Comparison of ENCODE assay signal across 11 cellular contexts in the genomic region with DNA sequence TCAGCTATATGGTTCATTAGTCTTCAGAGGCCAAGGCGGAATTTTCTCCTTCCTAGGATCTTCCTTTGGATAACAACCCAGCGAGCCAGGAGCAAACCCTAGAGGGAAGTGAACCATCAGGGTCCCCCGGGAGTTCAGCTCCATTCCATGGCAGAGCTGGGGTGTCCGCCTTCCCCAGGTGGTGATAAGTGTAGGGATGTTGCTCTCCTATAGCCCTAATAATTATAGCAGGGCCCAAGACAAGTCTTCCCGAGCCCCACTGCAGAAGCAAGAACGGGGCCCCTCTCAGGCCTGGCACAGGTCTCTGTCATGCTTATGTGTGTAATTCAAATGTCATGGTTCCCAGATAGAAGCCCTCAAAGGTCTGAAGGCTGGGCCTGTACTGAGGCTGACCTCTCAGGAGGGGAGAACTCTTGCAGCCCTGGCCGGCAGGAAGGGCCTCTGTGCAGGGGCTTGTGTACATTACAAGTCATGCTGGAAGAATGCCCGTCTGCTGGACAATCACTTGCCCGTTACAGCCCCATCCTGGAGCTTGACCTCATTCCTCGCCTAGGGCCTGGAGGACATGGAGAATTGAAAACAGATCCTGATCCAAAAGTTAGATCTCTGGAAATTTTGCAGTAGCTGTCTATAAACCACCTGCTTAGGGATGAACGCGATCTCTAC. TPM values are rescaled to one million over a fixed set of nuclear protein-coding genes. Genes with fewer than 3 reads are reported as not detected.
DNase-seq lines count a peak whose midpoint lies in the region; ATAC-seq lines count a peak whose summit lies in the region.
"Had no signal": no experiment of that assay in that cellular context is flagged by ENCODE, and none has a peak within 500 bp of the region (broad histone marks: within the 10 kb centered on the region; RNA-seq: fewer than 3 reads in every experiment).

No MANE protein-coding gene starts in this region.

- H3K36me3 Mint-ChIP-seq in activated naive CD8-positive, alpha-beta T cell treated with anti-CD3 and anti-CD28 coated beads for 36 hours, result no peaks in the 10 kb centered on the region

- H3K9me3 Mint-ChIP-seq in activated naive CD8-positive, alpha-beta T cell treated with anti-CD3 and anti-CD28 coated beads for 36 hours, result no peaks in the 10 kb centered on the region
- H3K9me3 Mint-ChIP-seq: activated naive CD8-positive, alpha-beta T cell treated with anti-CD3 and anti-CD28 coated beads, Interleukin-2, amount 50 U/mL, for 24 hours had no signal

- no peaks in the 10 kb centered on the region for H3K27me3 Mint-ChIP-seq in activated naive CD8-positive, alpha-beta T cell treated with anti-CD3 and anti-CD28 coated beads for 36 hours

- no peaks in the 10 kb centered on the region for H3K4me1 ChIP-seq in aorta (ENCODE audit: control insufficient read depth in 1 of 2, insufficient read depth in 2 of 2, low read length in 2 of 2)

- no peak overlapping the region for H3K27ac ChIP-seq in aorta (ENCODE audit: low read depth in 1 of 2, low read length in 2 of 2)

- ATAC-seq in aorta (ENCODE audit: low FRiP score) (no peak), GM18867 (IDR thresholded peaks at IDR 0.05; ENCODE audit: unreplicated experiment) (no peak)
- no peak for ATAC-seq in activated CD4-positive, CD25-positive, alpha-beta regulatory T cell treated with anti-CD3 and anti-CD28 coated beads, Interleukin-2, amount 50 U/mL, for 24 hours
- ATAC-seq: activated naive CD8-positive, alpha-beta T cell treated with anti-CD3 and anti-CD28 coated beads, Interleukin-2, amount 50 U/mL, for 24 hours; left cardiac atrium had no signal

- no peaks in the 10 kb centered on the region for H3K36me3 ChIP-seq in aorta (ENCODE audit: control insufficient read depth in 1 of 2, insufficient read depth in 2 of 2, low read length in 1 of 2)

- WGBS in aorta, 2 donors, result 92 to 93% methylated on average over 12 of the region's 12 CpGs

- DNase-seq in HuH-7 (ENCODE audit: low spot score) (peak; percentile 53), astrocyte of the hippocampus (ENCODE audit: low read depth, low spot score) (peak; percentile 20), islet precursor cell (peak; percentile 93), aorta (peak; percentile 26 to 60)
- DNase-seq in activated naive CD8-positive, alpha-beta T cell treated with anti-CD3 and anti-CD28 coated beads for 36 hours, result no peak
- DNase-seq: activated CD4-positive, CD25-positive, alpha-beta regulatory T cell; activated naive CD8-positive, alpha-beta T cell treated with anti-CD3 and anti-CD28 coated beads, Interleukin-2, amount 50 U/mL, for 24 hours; effector memory CD4-positive, alpha-beta T cell; left cardiac atrium had no signal

- intact Hi-C loops in aorta (cut with DNase I), result no loop called here

- H3K9me3 ChIP-seq in aorta (ENCODE audit: control insufficient read depth, low read length), result no peaks in the 10 kb centered on the region

- no peak overlapping the region for H3K27ac Mint-ChIP-seq in activated naive CD8-positive, alpha-beta T cell treated with anti-CD3 and anti-CD28 coated beads for 36 hours
- H3K27ac Mint-ChIP-seq: activated naive CD8-positive, alpha-beta T cell treated with anti-CD3 and anti-CD28 coated beads, Interleukin-2, amount 50 U/mL, for 24 hours had no signal

- H3K4me3 Mint-ChIP-seq in activated naive CD8-positive, alpha-beta T cell treated with anti-CD3 and anti-CD28 coated beads for 36 hours, result no peak overlapping the region
- H3K4me3 Mint-ChIP-seq: activated naive CD8-positive, alpha-beta T cell treated with anti-CD3 and anti-CD28 coated beads, Interleukin-2, amount 50 U/mL, for 24 hours had no signal

- no peaks in the 10 kb centered on the region for H3K4me1 Mint-ChIP-seq in activated naive CD8-positive, alpha-beta T cell treated with anti-CD3 and anti-CD28 coated beads for 36 hours

- no peak overlapping the region for H3K4me3 ChIP-seq in aorta (ENCODE audit: low read length in 2 of 2)

- H3K27me3 ChIP-seq in aorta (ENCODE audit: control insufficient read depth in 1 of 2, insufficient read depth in 2 of 2, low read length in 1 of 2), result no peaks in the 10 kb centered on the region

RNA-seq across cellular contexts. Expression of gene LRTM2, which starts 17.3 kb away (rescaled TPM):
- total RNA-seq in aorta, result not detected
- not detected for polyA plus RNA-seq in aorta
- not detected for total RNA-seq in activated naive CD8-positive, alpha-beta T cell treated with anti-CD3 and anti-CD28 coated beads for 36 hours
- total RNA-seq: left cardiac atrium had no signal
